Comparison of ENCODE assay signal across 16 cellular contexts in genomic region chr9:129987941-129988340, GRCh38. TPM values are rescaled to one million over a fixed set of nuclear protein-coding genes. Genes with fewer than 3 reads are reported as not detected.
A peak's percentile ranks its signal among the peaks of the same experiment; 100 is the strongest.
DNase-seq lines count a peak whose midpoint lies in the region; ATAC-seq, FAIRE-seq and TF ChIP-seq lines count a peak whose summit lies in the region.
"Had no signal": no experiment of that assay in that cellular context is flagged by ENCODE, and none has a peak within 500 bp of the region (broad histone marks: within the 10 kb centered on the region; RNA-seq: fewer than 3 reads in every experiment).

No MANE protein-coding gene starts in this region.

- TF ChIP-seq CTCF in MM.1S (IDR thresholded peaks at IDR 0.05; ENCODE audit: low read length): no peak
- TF ChIP-seq CTCF in kidney (IDR thresholded peaks at IDR 0.05; ENCODE audit: borderline replicate concordance, extremely low read depth, insufficient read depth): no peak

- POLR2A ChIA-PET in activated CD4-positive, alpha-beta memory T cell treated with anti-CD3 and anti-CD28 coated beads, Interleukin-2, amount 10 ng/mL, durations not matched to agents 7 days and 5 days (lab: Charles Lee): interaction anchor here (0.8 to 1.5 kb wide), 6 partner anchors 8 to 99 kb away, joined by 3 to 4 read pairs (median 4); partner anchors contain the start of gene GPR107
- POLR2A ChIA-PET in naive thymus-derived CD4-positive, alpha-beta T cell (lab: Charles Lee): interaction anchor here (0.7 kb wide), 1 partner anchor 16 kb away, joined by 3 read pairs; no protein-coding TSS in a partner anchor

- H3K4me3 ChIP-seq in CD4-positive, CD25-positive, alpha-beta regulatory T cell (ENCODE audit: low read depth, low read length): peak overlapping the region; percentile 35
- no peak overlapping the region for H3K4me3 ChIP-seq in naive thymus-derived CD4-positive, alpha-beta T cell (ENCODE audit: low read length)
- no peak overlapping the region for H3K4me3 ChIP-seq in MM.1S (ENCODE audit: low read length)
- H3K4me3 ChIP-seq in kidney (ENCODE audit: low read length in 2 of 2): no peak overlapping the region

- no peak overlapping the region for H3K9ac ChIP-seq in MM.1S (ENCODE audit: low read length)
- H3K9ac ChIP-seq in kidney (ENCODE audit: low read length in 2 of 2): no peak overlapping the region

- no peak for ATAC-seq in CD4-positive, CD25-positive, alpha-beta regulatory T cell (ENCODE audit: low read depth in 2 of 2)
- no peak for ATAC-seq in naive thymus-derived CD4-positive, alpha-beta T cell
- no peak for ATAC-seq in left ventricle myocardium superior
- no peak for ATAC-seq in GM18870 (IDR thresholded peaks at IDR 0.05; ENCODE audit: unreplicated experiment)
- ATAC-seq: right cardiac atrium had no signal

- H3K27ac ChIP-seq in CD4-positive, CD25-positive, alpha-beta regulatory T cell (ENCODE audit: insufficient read depth, low read length, poor library complexity, severe bottlenecking): peak overlapping the region; percentile 91
- no peak overlapping the region for H3K27ac ChIP-seq in naive thymus-derived CD4-positive, alpha-beta T cell (ENCODE audit: low read depth, low read length)
- H3K27ac ChIP-seq in MM.1S (ENCODE audit: low read length): no peak overlapping the region
- no peak overlapping the region for H3K27ac ChIP-seq in kidney (ENCODE audit: low read depth in 2 of 2, low read length in 2 of 2)

- no peak for TF ChIP-seq POLR2A in GM12891 (IDR thresholded peaks at IDR 0.05; ENCODE audit: low read depth, low read length)

- intact Hi-C loops in naive thymus-derived CD4-positive, alpha-beta T cell (cut with micrococcal nuclease): no loop called here
- intact Hi-C loops in left ventricle myocardium superior (cut with micrococcal nuclease) (no loop called here), kidney (cut with DNase I) (no loop called here)

- peaks cover 19% of the 10 kb centered on the region; the same call in 1 of the 2 replicates for H3K79me2 ChIP-seq in MM.1S (ENCODE audit: low read length)

- no peak overlapping the region for H2AFZ ChIP-seq in MM.1S (ENCODE audit: low read length)

- H3K4me3 Mint-ChIP-seq in CD4-positive, CD25-positive, alpha-beta regulatory T cell: peak overlapping the region in 3 of 4 donors; percentile 38 to 44 (median 43)
- H3K4me3 Mint-ChIP-seq in activated CD4-positive, alpha-beta memory T cell treated with anti-CD3 and anti-CD28 coated beads, Interleukin-2, amount 10 ng/mL, durations not matched to agents 7 days and 5 days: no peak overlapping the region
- H3K4me3 Mint-ChIP-seq in naive thymus-derived CD4-positive, alpha-beta T cell: peak overlapping the region in 2 of 10 donors; percentile 23 to 39

- peaks cover 37 to 95% (median 56%) of the 10 kb centered on the region in 4 donors for H3K4me1 Mint-ChIP-seq in CD4-positive, CD25-positive, alpha-beta regulatory T cell
- peaks cover 80% of the 10 kb centered on the region for H3K4me1 Mint-ChIP-seq in activated CD4-positive, alpha-beta memory T cell treated with anti-CD3 and anti-CD28 coated beads, Interleukin-2, amount 10 ng/mL, durations not matched to agents 7 days and 5 days
- H3K4me1 Mint-ChIP-seq in naive thymus-derived CD4-positive, alpha-beta T cell: peaks cover 49 to 87% (median 79%) of the 10 kb centered on the region in 7 donors

- no peaks in the 10 kb centered on the region for H3K9me2 ChIP-seq in MM.1S (replicated peaks; ENCODE audit: insufficient read depth, low read length)

- H3K27ac Mint-ChIP-seq in CD4-positive, CD25-positive, alpha-beta regulatory T cell: peak overlapping the region; percentile 83 to 94 (median 88)
- H3K27ac Mint-ChIP-seq in activated CD4-positive, alpha-beta memory T cell treated with anti-CD3 and anti-CD28 coated beads, Interleukin-2, amount 10 ng/mL, durations not matched to agents 7 days and 5 days: peak overlapping the region; percentile 51
- peak overlapping the region; percentile 8 to 93 (median 81) for H3K27ac Mint-ChIP-seq in naive thymus-derived CD4-positive, alpha-beta T cell

- H3K27me3 ChIP-seq in CD4-positive, CD25-positive, alpha-beta regulatory T cell (ENCODE audit: control insufficient read depth, insufficient read depth, low read length): no peaks in the 10 kb centered on the region
- no peaks in the 10 kb centered on the region for H3K27me3 ChIP-seq in naive thymus-derived CD4-positive, alpha-beta T cell (ENCODE audit: control insufficient read depth in 2 of 2, insufficient read depth in 2 of 2, low read length in 2 of 2)
- no peaks in the 10 kb centered on the region for H3K27me3 ChIP-seq in MM.1S (replicated peaks; ENCODE audit: insufficient read depth, low read length)

- CTCF ChIA-PET in activated CD4-positive, alpha-beta memory T cell treated with anti-CD3 and anti-CD28 coated beads, Interleukin-2, amount 10 ng/mL, durations not matched to agents 7 days and 5 days (lab: Charles Lee): interaction anchor here (1.3 kb wide), 1 partner anchor 93 kb away, joined by 3 read pairs; no protein-coding TSS in a partner anchor
- CTCF ChIA-PET in naive thymus-derived CD4-positive, alpha-beta T cell (lab: Charles Lee): no interaction called here

- H3K9me3 ChIP-seq in CD4-positive, CD25-positive, alpha-beta regulatory T cell (ENCODE audit: control insufficient read depth in 2 of 2, low read length in 2 of 2): no peaks in the 10 kb centered on the region
- H3K9me3 ChIP-seq in naive thymus-derived CD4-positive, alpha-beta T cell (ENCODE audit: control insufficient read depth in 2 of 3, low read length in 3 of 3): no peaks in the 10 kb centered on the region
- H3K9me3 ChIP-seq in MM.1S (replicated peaks; ENCODE audit: insufficient read depth, low read length): no peaks in the 10 kb centered on the region
- no peaks in the 10 kb centered on the region for H3K9me3 ChIP-seq in kidney (ENCODE audit: control insufficient read depth in 1 of 2, low read length in 2 of 2)

- no peaks in the 10 kb centered on the region for H3K27me3 Mint-ChIP-seq in CD4-positive, CD25-positive, alpha-beta regulatory T cell
- H3K27me3 Mint-ChIP-seq in activated CD4-positive, alpha-beta memory T cell treated with anti-CD3 and anti-CD28 coated beads, Interleukin-2, amount 10 ng/mL, durations not matched to agents 7 days and 5 days: no peaks in the 10 kb centered on the region
- H3K27me3 Mint-ChIP-seq in naive thymus-derived CD4-positive, alpha-beta T cell: no peaks in the 10 kb centered on the region

- H3K36me3 ChIP-seq in CD4-positive, CD25-positive, alpha-beta regulatory T cell (ENCODE audit: control insufficient read depth, insufficient read depth, low read length): peaks cover 18% of the 10 kb centered on the region
- no peaks in the 10 kb centered on the region for H3K36me3 ChIP-seq in naive thymus-derived CD4-positive, alpha-beta T cell (ENCODE audit: control insufficient read depth in 2 of 3, insufficient read depth in 3 of 3, low read length in 3 of 3)
- H3K36me3 ChIP-seq in MM.1S (replicated peaks; ENCODE audit: insufficient read depth, low read length): no peaks in the 10 kb centered on the region
- H3K36me3 ChIP-seq in kidney (ENCODE audit: control insufficient read depth in 1 of 2, insufficient read depth in 2 of 2, low read length in 2 of 2): no peaks in the 10 kb centered on the region

- no peak for DNase-seq in CD4-positive, CD25-positive, alpha-beta regulatory T cell
- no peak for DNase-seq in GM12891 (ENCODE audit: insufficient read length, low spot score)
- no peak for DNase-seq in activated CD4-positive, alpha-beta memory T cell treated with anti-CD3 and anti-CD28 coated beads, Interleukin-2, amount 10 ng/mL, durations not matched to agents 7 days and 5 days
- no peak for DNase-seq in naive thymus-derived CD4-positive, alpha-beta T cell
- no peak for DNase-seq in left ventricle myocardium superior
- DNase-seq in MM.1S: no peak
- DNase-seq in kidney: no peak
- DNase-seq: activated CD4-positive, CD25-positive, alpha-beta regulatory T cell; anterior cingulate cortex; GOT3; hippocampal formation; NCI-H1436; NCI-H226; NK-92 treated with Interleukin-12 subunit alpha and Interleukin-12 subunit beta, amount 100 ng/mL, for 24 hours; right cardiac atrium had no signal

- peaks cover 14% of the 10 kb centered on the region for H3F3A ChIP-seq in MM.1S (ENCODE audit: insufficient read depth, low read length)

- peaks cover 26% of the 10 kb centered on the region for H3K36me3 Mint-ChIP-seq in CD4-positive, CD25-positive, alpha-beta regulatory T cell
- H3K36me3 Mint-ChIP-seq in activated CD4-positive, alpha-beta memory T cell treated with anti-CD3 and anti-CD28 coated beads, Interleukin-2, amount 10 ng/mL, durations not matched to agents 7 days and 5 days (ENCODE audit: low read depth): peaks cover 59% of the 10 kb centered on the region
- peaks cover 0 to 28% (median 22%) of the 10 kb centered on the region in 5 donors for H3K36me3 Mint-ChIP-seq in naive thymus-derived CD4-positive, alpha-beta T cell

- no peaks in the 10 kb centered on the region for H4K20me1 ChIP-seq in MM.1S (ENCODE audit: insufficient read depth, low read length)

- peaks cover 86% of the 10 kb centered on the region for H3K4me1 ChIP-seq in CD4-positive, CD25-positive, alpha-beta regulatory T cell (ENCODE audit: control insufficient read depth, insufficient read depth, low read length, poor library complexity, severe bottlenecking)
- peaks cover 43 to 48% of the 10 kb centered on the region in 2 donors for H3K4me1 ChIP-seq in naive thymus-derived CD4-positive, alpha-beta T cell (ENCODE audit: control insufficient read depth in 2 of 2, insufficient read depth in 2 of 2, low read length in 2 of 2)
- H3K4me1 ChIP-seq in MM.1S (ENCODE audit: low read length) (peaks cover 24% of the 10 kb centered on the region), kidney (ENCODE audit: control insufficient read depth in 1 of 2, insufficient read depth in 1 of 2, low read depth in 1 of 2, low read length in 2 of 2) (peaks cover 0 to 2% of the 10 kb centered on the region in 2 donors)

- FAIRE-seq in GM12891 (lab: Jason Lieb, UNC) (peak; percentile 9), kidney (lab: Jason Lieb, UNC) (no peak)

- H3K9me3 Mint-ChIP-seq in CD4-positive, CD25-positive, alpha-beta regulatory T cell: no peaks in the 10 kb centered on the region
- peaks cover 2% of the 10 kb centered on the region for H3K9me3 Mint-ChIP-seq in activated CD4-positive, alpha-beta memory T cell treated with anti-CD3 and anti-CD28 coated beads, Interleukin-2, amount 10 ng/mL, durations not matched to agents 7 days and 5 days
- peaks cover 0 to 2% (median 0%) of the 10 kb centered on the region in 11 donors for H3K9me3 Mint-ChIP-seq in naive thymus-derived CD4-positive, alpha-beta T cell

- H3K4me2 ChIP-seq in MM.1S (ENCODE audit: low read depth, low read length): no peak overlapping the region

RNA-seq across cellular contexts. Expression of gene FNBP1, which starts 55.0 kb away (rescaled TPM):
- 253 TPM for total RNA-seq in CD4-positive, CD25-positive, alpha-beta regulatory T cell
- polyA plus RNA-seq in CD4-positive, CD25-positive, alpha-beta regulatory T cell: 100 to 1,000 TPM; 147 to 218 (median 188) TPM
- 209 TPM for polyA plus RNA-seq in GM12891 (2012; ENCODE audit: low read depth, missing spikeins)
- 100 to 1,000 TPM; 208 to 213 TPM for total RNA-seq in activated CD4-positive, alpha-beta memory T cell treated with anti-CD3 and anti-CD28 coated beads, Interleukin-2, amount 10 ng/mL, durations not matched to agents 7 days and 5 days
- total RNA-seq in naive thymus-derived CD4-positive, alpha-beta T cell: 100 to 1,000 TPM; 160 to 207 (median 174) TPM
- polyA plus RNA-seq in naive thymus-derived CD4-positive, alpha-beta T cell: 100 to 1,000 TPM; 138 to 160 TPM
- total RNA-seq in left ventricle myocardium superior (23.7 TPM), kidney (51.7 TPM)
- 9.7 TPM for polyA plus RNA-seq in kidney (ENCODE audit: insufficient read depth, low read depth, low replicate concordance)
